ENCODE assay signal across 9 cellular contexts in genomic region chr2:135948642-135949355, GRCh38. TPM values are rescaled to one million over a fixed set of nuclear protein-coding genes. Genes with fewer than 3 reads are reported as not detected.
DNase-seq lines count a peak whose midpoint lies in the region; FAIRE-seq and TF ChIP-seq lines count a peak whose summit lies in the region.
"Had no signal": no experiment of that assay in that cellular context is flagged by ENCODE, and none has a peak within 500 bp of the region (broad histone marks: within the 10 kb centered on the region; RNA-seq: fewer than 3 reads in every experiment).

No MANE protein-coding gene starts in this region.

- no peak overlapping the region for H2AFZ ChIP-seq in smooth muscle cell (ENCODE audit: low read depth)

- H3K27me3 ChIP-seq in bronchial epithelial cell (ENCODE audit: control insufficient read depth, insufficient read depth, low read length) (no peaks in the 10 kb centered on the region), smooth muscle cell (ENCODE audit: low read depth) (no peaks in the 10 kb centered on the region), transverse colon (no peaks in the 10 kb centered on the region)

- TF ChIP-seq POLR2A in H54 (IDR thresholded peaks at IDR 0.05; ENCODE audit: low read depth, low read length) = no peak
- TF ChIP-seq POLR2A in transverse colon (IDR thresholded peaks at IDR 0.05) = no peak

- TF ChIP-seq CTCF in bronchial epithelial cell (IDR thresholded peaks at IDR 0.05; ENCODE audit: insufficient read depth, low read length, severe bottlenecking) (no peak), smooth muscle cell (IDR thresholded peaks at IDR 0.05; ENCODE audit: borderline replicate concordance, insufficient read depth, poor library complexity, severe bottlenecking) (no peak), transverse colon (IDR thresholded peaks at IDR 0.05) (no peak)

- in situ Hi-C loops in transverse colon (cut with MboI; ENCODE audit: low pct_ligation_motif_present in 1 of 4, low pct_unique_long_range_greater_than_20kb in 1 of 4, low sequenced_read_pairs in 3 of 4) = no loop called here

- peaks cover 78% of the 10 kb centered on the region for H3K79me2 ChIP-seq in smooth muscle cell (ENCODE audit: low read depth)

- H3K4me3 ChIP-seq in bronchial epithelial cell (ENCODE audit: low read depth, low read length) (peak overlapping the region; percentile 29), smooth muscle cell (no peak overlapping the region), transverse colon (no peak overlapping the region)

- H3K9ac ChIP-seq in smooth muscle cell (ENCODE audit: low read depth) = peak overlapping the region; percentile 80
- H3K9ac ChIP-seq: KMS-11 had no signal

- H3K4me1 ChIP-seq in smooth muscle cell (ENCODE audit: low read depth) (peaks cover 6% of the 10 kb centered on the region), transverse colon (peaks cover 0 to 23% (median 4%) of the 10 kb centered on the region in 4 donors)

- no peaks in the 10 kb centered on the region for H3K9me3 ChIP-seq in smooth muscle cell (replicated peaks; ENCODE audit: low read depth)
- no peaks in the 10 kb centered on the region for H3K9me3 ChIP-seq in transverse colon

- TF ChIP-seq EP300 in transverse colon (IDR thresholded peaks at IDR 0.05; ENCODE audit: low read depth) = no peak

- WGBS in smooth muscle cell (ENCODE audit: low lambda C conversion rate) = 84% methylated on average over 9 of the region's 9 CpGs
- 78 to 80% methylated on average over 8 to 9 of the region's 9 CpGs for whole genome bisulfite sequencing in transverse colon (ENCODE audit: low coverage in 1 of 2), 2 donors

- intact Hi-C loops in transverse colon (cut with DNase I; ENCODE audit: low total_unique reads) = no loop called here

- DNase-seq in GM04504 (ENCODE audit: low read depth) = peak; percentile 26
- DNase-seq in H54 (ENCODE audit: insufficient read length, low spot score) = peak; percentile 9
- DNase-seq in OCI-M1 (lab: John Stamatoyannopoulos, UW) = peak; percentile 22
- peak; percentile 94 for DNase-seq in bronchial epithelial cell (ENCODE audit: low read depth)
- no peak for DNase-seq in smooth muscle cell (lab: John Stamatoyannopoulos, UW; ENCODE audit: unreplicated experiment)
- no peak for DNase-seq in hippocampal formation (lab: John Stamatoyannopoulos, UW)
- DNase-seq in transverse colon = no peak
- DNase-seq in NCI-H1105 (lab: John Stamatoyannopoulos, UW) = no peak

- H3K36me3 ChIP-seq in bronchial epithelial cell (ENCODE audit: control insufficient read depth, insufficient read depth, low read length) (peaks cover 2% of the 10 kb centered on the region), smooth muscle cell (ENCODE audit: low read depth) (peaks cover 4% of the 10 kb centered on the region), transverse colon (no peaks in the 10 kb centered on the region)

- H3F3A ChIP-seq in smooth muscle cell (ENCODE audit: low read depth) = no peaks in the 10 kb centered on the region

- H4K20me1 ChIP-seq in smooth muscle cell (ENCODE audit: low read depth) = peaks cover 92% of the 10 kb centered on the region

- peak overlapping the region; percentile 95 for H3K27ac ChIP-seq in smooth muscle cell (ENCODE audit: low read depth)
- no peak overlapping the region for H3K27ac ChIP-seq in transverse colon
- H3K27ac ChIP-seq: KMS-11 had no signal

- H3K4me2 ChIP-seq in smooth muscle cell = peak overlapping the region; percentile 29
- H3K4me2 ChIP-seq: KMS-11 had no signal

- peak; percentile 38 for FAIRE-seq in H54 (lab: Jason Lieb, UNC)
- no peak for FAIRE-seq in bronchial epithelial cell (lab: Jason Lieb, UNC)

RNA-seq across cellular contexts. Expression of gene DARS1, which starts 36.6 kb away (rescaled TPM):
- total RNA-seq in bronchial epithelial cell = 106 and 111 TPM in 2 replicates
- 112 and 121 TPM in 2 replicates for total RNA-seq in smooth muscle cell
- 110 and 119 TPM in 2 replicates for polyA plus RNA-seq in smooth muscle cell
- 10 to 100 TPM; 20.5 to 42.3 (median 37.4) TPM for total RNA-seq in transverse colon

Comparison
In these comparisons a context has a peak if more than half of its experiments do, and no peak if none do; other contexts are left out.
1. DNase-seq: peak in GM04504 (single experiment), H54 (single experiment), OCI-M1 (single experiment) and bronchial epithelial cell (single experiment); none in smooth muscle cell (single experiment), hippocampal formation (0 of 2), transverse colon (single experiment) and NCI-H1105 (single experiment).